In the genomic region with DNA sequence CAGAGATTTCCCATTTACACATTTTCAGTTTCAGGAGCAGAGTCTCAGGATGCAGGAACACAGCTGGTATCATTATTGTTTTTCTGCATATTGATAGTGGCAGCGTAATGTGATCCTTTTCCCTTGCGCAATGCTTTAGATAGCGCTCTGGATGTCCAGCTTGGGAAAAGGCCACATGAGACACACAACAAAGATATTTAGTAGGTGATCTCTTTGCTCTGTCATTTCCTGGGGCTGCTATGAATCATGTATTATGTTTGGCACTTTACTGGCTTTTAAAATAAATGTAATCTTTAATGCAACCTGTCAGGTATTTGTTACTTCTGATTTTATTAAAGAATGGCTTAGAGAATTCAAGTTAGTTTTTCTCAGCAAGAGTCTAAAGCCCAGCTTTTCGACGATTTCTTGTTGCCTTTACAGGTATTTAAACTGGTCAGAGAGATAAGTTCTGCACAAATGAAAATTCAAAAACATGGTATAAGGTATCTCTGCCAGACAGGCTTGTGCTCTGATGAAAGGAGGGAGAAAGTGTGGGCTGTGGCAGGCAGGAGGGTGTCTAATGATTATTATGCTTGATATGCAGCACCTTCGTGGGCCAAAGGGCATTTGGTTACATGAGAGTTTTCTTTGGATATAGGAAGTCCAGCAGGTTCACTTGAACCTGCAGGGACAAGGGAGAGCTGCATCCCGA, we compare ENCODE assay signal across 1 cellular context.
TF ChIP-seq lines count a peak whose summit lies in the region.

No MANE protein-coding gene starts in this region.

TF ChIP-seq in HepG2, 621 proteins besides CTCF, POLR2A, EP300 and RAD21 (continued from another document and continues in another):
- TF ChIP-seq, protein P1, sequence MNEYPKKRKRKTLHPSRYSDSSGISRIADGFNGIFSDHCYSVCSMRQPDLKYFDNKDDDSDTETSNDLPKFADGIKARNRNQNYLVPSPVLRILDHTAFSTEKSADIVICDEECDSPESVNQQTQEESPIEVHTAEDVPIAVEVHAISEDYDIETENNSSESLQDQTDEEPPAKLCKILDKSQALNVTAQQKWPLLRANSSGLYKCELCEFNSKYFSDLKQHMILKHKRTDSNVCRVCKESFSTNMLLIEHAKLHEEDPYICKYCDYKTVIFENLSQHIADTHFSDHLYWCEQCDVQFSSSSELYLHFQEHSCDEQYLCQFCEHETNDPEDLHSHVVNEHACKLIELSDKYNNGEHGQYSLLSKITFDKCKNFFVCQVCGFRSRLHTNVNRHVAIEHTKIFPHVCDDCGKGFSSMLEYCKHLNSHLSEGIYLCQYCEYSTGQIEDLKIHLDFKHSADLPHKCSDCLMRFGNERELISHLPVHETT (CRISPR knock-in tag; conservative IDR thresholded peaks at IDR 0.05) = no peak
- TF ChIP-seq, protein P2, sequence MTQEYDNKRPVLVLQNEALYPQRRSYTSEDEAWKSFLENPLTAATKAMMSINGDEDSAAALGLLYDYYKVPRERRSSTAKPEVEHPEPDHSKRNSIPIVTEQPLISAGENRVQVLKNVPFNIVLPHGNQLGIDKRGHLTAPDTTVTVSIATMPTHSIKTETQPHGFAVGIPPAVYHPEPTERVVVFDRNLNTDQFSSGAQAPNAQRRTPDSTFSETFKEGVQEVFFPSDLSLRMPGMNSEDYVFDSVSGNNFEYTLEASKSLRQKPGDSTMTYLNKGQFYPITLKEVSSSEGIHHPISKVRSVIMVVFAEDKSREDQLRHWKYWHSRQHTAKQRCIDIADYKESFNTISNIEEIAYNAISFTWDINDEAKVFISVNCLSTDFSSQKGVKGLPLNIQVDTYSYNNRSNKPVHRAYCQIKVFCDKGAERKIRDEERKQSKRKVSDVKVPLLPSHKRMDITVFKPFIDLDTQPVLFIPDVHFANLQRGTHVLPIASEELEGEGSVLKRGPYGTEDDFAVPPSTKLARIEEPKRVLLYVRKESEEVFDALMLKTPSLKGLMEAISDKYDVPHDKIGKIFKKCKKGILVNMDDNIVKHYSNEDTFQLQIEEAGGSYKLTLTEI (CRISPR knock-in tag; conservative IDR thresholded peaks at IDR 0.05) = no peak
- peak; percentile 85 for TF ChIP-seq GATAD2A (CRISPR knock-in tag; IDR thresholded peaks at IDR 0.05)
- no peak; the same call in 1 of the 2 replicates for TF ChIP-seq MIER3 (CRISPR knock-in tag; IDR thresholded peaks at IDR 0.05; ENCODE audit: borderline replicate concordance)
- TF ChIP-seq FLYWCH1 (CRISPR knock-in tag; IDR thresholded peaks at IDR 0.05) = no peak
- TF ChIP-seq, protein P3, sequence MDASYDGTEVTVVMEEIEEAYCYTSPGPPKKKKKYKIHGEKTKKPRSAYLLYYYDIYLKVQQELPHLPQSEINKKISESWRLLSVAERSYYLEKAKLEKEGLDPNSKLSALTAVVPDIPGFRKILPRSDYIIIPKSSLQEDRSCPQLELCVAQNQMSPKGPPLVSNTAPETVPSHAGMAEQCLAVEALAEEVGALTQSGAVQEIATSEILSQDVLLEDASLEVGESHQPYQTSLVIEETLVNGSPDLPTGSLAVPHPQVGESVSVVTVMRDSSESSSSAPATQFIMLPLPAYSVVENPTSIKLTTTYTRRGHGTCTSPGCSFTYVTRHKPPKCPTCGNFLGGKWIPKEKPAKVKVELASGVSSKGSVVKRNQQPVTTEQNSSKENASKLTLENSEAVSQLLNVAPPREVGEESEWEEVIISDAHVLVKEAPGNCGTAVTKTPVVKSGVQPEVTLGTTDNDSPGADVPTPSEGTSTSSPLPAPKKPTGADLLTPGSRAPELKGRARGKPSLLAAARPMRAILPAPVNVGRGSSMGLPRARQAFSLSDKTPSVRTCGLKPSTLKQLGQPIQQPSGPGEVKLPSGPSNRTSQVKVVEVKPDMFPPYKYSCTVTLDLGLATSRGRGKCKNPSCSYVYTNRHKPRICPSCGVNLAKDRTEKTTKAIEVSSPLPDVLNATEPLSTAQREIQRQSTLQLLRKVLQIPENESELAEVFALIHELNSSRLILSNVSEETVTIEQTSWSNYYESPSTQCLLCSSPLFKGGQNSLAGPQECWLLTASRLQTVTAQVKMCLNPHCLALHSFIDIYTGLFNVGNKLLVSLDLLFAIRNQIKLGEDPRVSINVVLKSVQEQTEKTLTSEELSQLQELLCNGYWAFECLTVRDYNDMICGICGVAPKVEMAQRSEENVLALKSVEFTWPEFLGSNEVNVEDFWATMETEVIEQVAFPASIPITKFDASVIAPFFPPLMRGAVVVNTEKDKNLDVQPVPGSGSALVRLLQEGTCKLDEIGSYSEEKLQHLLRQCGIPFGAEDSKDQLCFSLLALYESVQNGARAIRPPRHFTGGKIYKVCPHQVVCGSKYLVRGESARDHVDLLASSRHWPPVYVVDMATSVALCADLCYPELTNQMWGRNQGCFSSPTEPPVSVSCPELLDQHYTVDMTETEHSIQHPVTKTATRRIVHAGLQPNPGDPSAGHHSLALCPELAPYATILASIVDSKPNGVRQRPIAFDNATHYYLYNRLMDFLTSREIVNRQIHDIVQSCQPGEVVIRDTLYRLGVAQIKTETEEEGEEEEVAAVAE (CRISPR knock-in tag; IDR thresholded peaks at IDR 0.05; ENCODE audit: borderline replicate concordance) = no peak
- TF ChIP-seq MXI1 (IDR thresholded peaks at IDR 0.05; ENCODE audit: borderline replicate concordance, low read depth, low read length) = no peak
- no peak for TF ChIP-seq BORCS8-MEF2B (CRISPR knock-in tag; IDR thresholded peaks at IDR 0.05)
- TF ChIP-seq CBX5 (CRISPR knock-in tag; IDR thresholded peaks at IDR 0.05; ENCODE audit: borderline replicate concordance) = no peak
- TF ChIP-seq, protein P4, sequence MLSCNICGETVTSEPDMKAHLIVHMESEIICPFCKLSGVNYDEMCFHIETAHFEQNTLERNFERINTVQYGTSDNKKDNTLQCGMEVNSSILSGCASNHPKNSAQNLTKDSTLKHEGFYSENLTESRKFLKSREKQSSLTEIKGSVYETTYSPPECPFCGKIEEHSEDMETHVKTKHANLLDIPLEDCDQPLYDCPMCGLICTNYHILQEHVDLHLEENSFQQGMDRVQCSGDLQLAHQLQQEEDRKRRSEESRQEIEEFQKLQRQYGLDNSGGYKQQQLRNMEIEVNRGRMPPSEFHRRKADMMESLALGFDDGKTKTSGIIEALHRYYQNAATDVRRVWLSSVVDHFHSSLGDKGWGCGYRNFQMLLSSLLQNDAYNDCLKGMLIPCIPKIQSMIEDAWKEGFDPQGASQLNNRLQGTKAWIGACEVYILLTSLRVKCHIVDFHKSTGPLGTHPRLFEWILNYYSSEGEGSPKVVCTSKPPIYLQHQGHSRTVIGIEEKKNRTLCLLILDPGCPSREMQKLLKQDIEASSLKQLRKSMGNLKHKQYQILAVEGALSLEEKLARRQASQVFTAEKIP (CRISPR knock-in tag; IDR thresholded peaks at IDR 0.05; ENCODE audit: borderline replicate concordance) = no peak
- no peak for TF ChIP-seq EED (CRISPR knock-in tag; IDR thresholded peaks at IDR 0.05)
- TF ChIP-seq, protein P5, sequence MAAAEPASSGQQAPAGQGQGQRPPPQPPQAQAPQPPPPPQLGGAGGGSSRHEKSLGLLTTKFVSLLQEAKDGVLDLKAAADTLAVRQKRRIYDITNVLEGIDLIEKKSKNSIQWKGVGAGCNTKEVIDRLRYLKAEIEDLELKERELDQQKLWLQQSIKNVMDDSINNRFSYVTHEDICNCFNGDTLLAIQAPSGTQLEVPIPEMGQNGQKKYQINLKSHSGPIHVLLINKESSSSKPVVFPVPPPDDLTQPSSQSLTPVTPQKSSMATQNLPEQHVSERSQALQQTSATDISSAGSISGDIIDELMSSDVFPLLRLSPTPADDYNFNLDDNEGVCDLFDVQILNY (CRISPR knock-in tag; conservative IDR thresholded peaks at IDR 0.05) = no peak
- peak; percentile 88 for TF ChIP-seq SAP130 (CRISPR knock-in tag; IDR thresholded peaks at IDR 0.05; ENCODE audit: low read depth)
- TF ChIP-seq NFE2L2 (IDR thresholded peaks at IDR 0.05; ENCODE audit: low read length) = no peak
- TF ChIP-seq, protein P6, sequence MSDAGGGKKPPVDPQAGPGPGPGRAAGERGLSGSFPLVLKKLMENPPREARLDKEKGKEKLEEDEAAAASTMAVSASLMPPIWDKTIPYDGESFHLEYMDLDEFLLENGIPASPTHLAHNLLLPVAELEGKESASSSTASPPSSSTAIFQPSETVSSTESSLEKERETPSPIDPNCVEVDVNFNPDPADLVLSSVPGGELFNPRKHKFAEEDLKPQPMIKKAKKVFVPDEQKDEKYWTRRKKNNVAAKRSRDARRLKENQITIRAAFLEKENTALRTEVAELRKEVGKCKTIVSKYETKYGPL (CRISPR knock-in tag; IDR thresholded peaks at IDR 0.05) = no peak
- TF ChIP-seq PPARG (CRISPR knock-in tag; conservative IDR thresholded peaks at IDR 0.05) = 0 out of 2 replicates have a peak, but pooled peaks have one; percentile 5
- no peak for TF ChIP-seq MXD4 (CRISPR knock-in tag; IDR thresholded peaks at IDR 0.05)
- 0 out of 2 replicates have a peak, but pooled peaks have one; percentile 9 for TF ChIP-seq MIXL1 (CRISPR knock-in tag; IDR thresholded peaks at IDR 0.05)
- no peak for TF ChIP-seq HNRNPL (IDR thresholded peaks at IDR 0.05; ENCODE audit: low read depth, low read length)
- no peak for TF ChIP-seq WIZ (CRISPR knock-in tag; IDR thresholded peaks at IDR 0.05)
- TF ChIP-seq ZNF160 (CRISPR knock-in tag; IDR thresholded peaks at IDR 0.05) = no peak
- TF ChIP-seq, protein P7, sequence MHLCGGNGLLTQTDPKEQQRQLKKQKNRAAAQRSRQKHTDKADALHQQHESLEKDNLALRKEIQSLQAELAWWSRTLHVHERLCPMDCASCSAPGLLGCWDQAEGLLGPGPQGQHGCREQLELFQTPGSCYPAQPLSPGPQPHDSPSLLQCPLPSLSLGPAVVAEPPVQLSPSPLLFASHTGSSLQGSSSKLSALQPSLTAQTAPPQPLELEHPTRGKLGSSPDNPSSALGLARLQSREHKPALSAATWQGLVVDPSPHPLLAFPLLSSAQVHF (CRISPR knock-in tag; IDR thresholded peaks at IDR 0.05) = no peak
- TF ChIP-seq, protein P8, sequence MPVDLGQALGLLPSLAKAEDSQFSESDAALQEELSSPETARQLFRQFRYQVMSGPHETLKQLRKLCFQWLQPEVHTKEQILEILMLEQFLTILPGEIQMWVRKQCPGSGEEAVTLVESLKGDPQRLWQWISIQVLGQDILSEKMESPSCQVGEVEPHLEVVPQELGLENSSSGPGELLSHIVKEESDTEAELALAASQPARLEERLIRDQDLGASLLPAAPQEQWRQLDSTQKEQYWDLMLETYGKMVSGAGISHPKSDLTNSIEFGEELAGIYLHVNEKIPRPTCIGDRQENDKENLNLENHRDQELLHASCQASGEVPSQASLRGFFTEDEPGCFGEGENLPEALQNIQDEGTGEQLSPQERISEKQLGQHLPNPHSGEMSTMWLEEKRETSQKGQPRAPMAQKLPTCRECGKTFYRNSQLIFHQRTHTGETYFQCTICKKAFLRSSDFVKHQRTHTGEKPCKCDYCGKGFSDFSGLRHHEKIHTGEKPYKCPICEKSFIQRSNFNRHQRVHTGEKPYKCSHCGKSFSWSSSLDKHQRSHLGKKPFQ (CRISPR knock-in tag; IDR thresholded peaks at IDR 0.05; ENCODE audit: insufficient replicate concordance) = no peak
- TF ChIP-seq ZBTB7B (CRISPR knock-in tag; IDR thresholded peaks at IDR 0.05) = no peak
- no peak for TF ChIP-seq ISX (CRISPR knock-in tag; conservative IDR thresholded peaks at IDR 0.05)
- TF ChIP-seq ZNF816 (CRISPR knock-in tag; IDR thresholded peaks at IDR 0.05; ENCODE audit: borderline replicate concordance) = 0 out of 2 replicates have a peak, but pooled peaks have one; percentile 63
- TF ChIP-seq, protein P9, sequence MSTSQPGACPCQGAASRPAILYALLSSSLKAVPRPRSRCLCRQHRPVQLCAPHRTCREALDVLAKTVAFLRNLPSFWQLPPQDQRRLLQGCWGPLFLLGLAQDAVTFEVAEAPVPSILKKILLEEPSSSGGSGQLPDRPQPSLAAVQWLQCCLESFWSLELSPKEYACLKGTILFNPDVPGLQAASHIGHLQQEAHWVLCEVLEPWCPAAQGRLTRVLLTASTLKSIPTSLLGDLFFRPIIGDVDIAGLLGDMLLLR (CRISPR knock-in tag; IDR thresholded peaks at IDR 0.05) = no peak
- TF ChIP-seq ELF3 (CRISPR knock-in tag; IDR thresholded peaks at IDR 0.05) = peak; percentile 55
- TF ChIP-seq HNF4G (IDR thresholded peaks at IDR 0.05; ENCODE audit: borderline replicate concordance, low read depth, low read length) = no peak
- TF ChIP-seq HNF4G (CRISPR knock-in tag; IDR thresholded peaks at IDR 0.05; ENCODE audit: borderline replicate concordance, low read depth) = no peak
- TF ChIP-seq ZNF746 (CRISPR knock-in tag; IDR thresholded peaks at IDR 0.05) = no peak
- TF ChIP-seq, protein P10, sequence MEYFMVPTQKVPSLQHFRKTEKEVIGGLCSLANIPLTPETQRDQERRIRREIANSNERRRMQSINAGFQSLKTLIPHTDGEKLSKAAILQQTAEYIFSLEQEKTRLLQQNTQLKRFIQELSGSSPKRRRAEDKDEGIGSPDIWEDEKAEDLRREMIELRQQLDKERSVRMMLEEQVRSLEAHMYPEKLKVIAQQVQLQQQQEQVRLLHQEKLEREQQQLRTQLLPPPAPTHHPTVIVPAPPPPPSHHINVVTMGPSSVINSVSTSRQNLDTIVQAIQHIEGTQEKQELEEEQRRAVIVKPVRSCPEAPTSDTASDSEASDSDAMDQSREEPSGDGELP (IDR thresholded peaks at IDR 0.05; ENCODE audit: borderline replicate concordance, low read depth) = peak; percentile 68
- peak; percentile 55 for TF ChIP-seq NCOA2 (CRISPR knock-in tag; IDR thresholded peaks at IDR 0.05)
- no peak for TF ChIP-seq ZNF296 (CRISPR knock-in tag; conservative IDR thresholded peaks at IDR 0.05)
- TF ChIP-seq ZNF564 (CRISPR knock-in tag; IDR thresholded peaks at IDR 0.05) = no peak
- TF ChIP-seq NR2C2 (CRISPR knock-in tag; IDR thresholded peaks at IDR 0.05; ENCODE audit: borderline replicate concordance) = no peak
- TF ChIP-seq KDM6A (CRISPR knock-in tag; IDR thresholded peaks at IDR 0.05; ENCODE audit: low read depth) = no peak
- TF ChIP-seq POLR2AphosphoS5 (IDR thresholded peaks at IDR 0.05; ENCODE audit: low read depth, low read length) = no peak
- TF ChIP-seq SIX4 (CRISPR knock-in tag; IDR thresholded peaks at IDR 0.05) = peak; percentile 100
- TF ChIP-seq ZNF644 (CRISPR knock-in tag; IDR thresholded peaks at IDR 0.05; ENCODE audit: low read depth) = peak; percentile 89
- no peak for TF ChIP-seq ATF7 (IDR thresholded peaks at IDR 0.05)
- TF ChIP-seq ATF7 (CRISPR knock-in tag; IDR thresholded peaks at IDR 0.05) = no peak
- TF ChIP-seq ZNF549 (CRISPR knock-in tag; IDR thresholded peaks at IDR 0.05) = no peak
- TF ChIP-seq DPF2 (CRISPR knock-in tag; IDR thresholded peaks at IDR 0.05; ENCODE audit: borderline replicate concordance, low read depth) = peak; percentile 61; the same call in 1 of the 2 replicates
- no peak for TF ChIP-seq STAT5B (CRISPR knock-in tag; IDR thresholded peaks at IDR 0.05)
- TF ChIP-seq ZNF3 (CRISPR knock-in tag; IDR thresholded peaks at IDR 0.05) = no peak
- no peak for TF ChIP-seq ZNF468 (CRISPR knock-in tag; IDR thresholded peaks at IDR 0.05)
